18 cellular contexts compared by ENCODE assay signal in genomic region chrX:119890626-119891025, GRCh38. TPM values are rescaled to one million over a fixed set of nuclear protein-coding genes. Genes with fewer than 3 reads are reported as not detected.
"Had no signal": no experiment of that assay in that cellular context is flagged by ENCODE, and none has a peak within 500 bp of the region (broad histone marks: within the 10 kb centered on the region; RNA-seq: fewer than 3 reads in every experiment).

No MANE protein-coding gene starts in this region.

RNA-seq across cellular contexts. Expression of gene AKAP14, which starts 5.1 kb away (rescaled TPM):
- total RNA-seq: activated naive CD4-positive, alpha-beta T cell treated with anti-CD3 and anti-CD28 coated beads for 36 hours; activated naive CD8-positive, alpha-beta T cell treated with anti-CD3 and anti-CD28 coated beads for 36 hours; activated naive CD8-positive, alpha-beta T cell treated with anti-CD3 and anti-CD28 coated beads, Interleukin-2, amount 10 ng/mL, durations not matched to agents 7 days and 5 days; activated T-cell treated with anti-CD3 and anti-CD28 coated beads, Interleukin-2, amount 50 U/mL, for 4 hours; activated T-cell treated with anti-CD3 and anti-CD28 coated beads, Interleukin-2, amount 50 U/mL, for 72 hours; activated T-helper 1 cell treated with anti-CD3 and anti-CD28 coated beads, Interleukin-12 subunit alpha, Interleukin-12 subunit beta, Interleukin-2, Interleukin-4 antibody, amounts not matched to agents 30 ng/mL and 10 ng/mL and 1 ng/mL, durations not matched to agents 14 hours and 24 hours and 36 hours; activated T-helper 17 cell treated with anti-CD3 and anti-CD28 coated beads, Interleukin-2, amount 50 U/mL, for 72 hours; activated T-helper 2 cell treated with anti-CD3 and anti-CD28 coated beads, Interferon-gamma antibody, Interleukin-2, Interleukin-4, amounts not matched to agents 10 μg/mL and 5 μg/mL and 100 μg/mL, durations not matched to agents 14 hours and 24 hours and 36 hours; adrenal gland; aorta; ascending aorta; astrocyte; body of pancreas; breast epithelium; bronchial epithelial cell; cardiac muscle cell; cardiac septum had no signal
- polyA plus RNA-seq: adipose tissue, adrenal gland, aorta, cardiac muscle cell had no signal

RNA-seq across cellular contexts. Expression of gene UPF3B, which starts 37.9 kb away (rescaled TPM):
- total RNA-seq: ascending aorta had no signal
